ENCODE assay signal across 27 cellular contexts in the genomic region with DNA sequence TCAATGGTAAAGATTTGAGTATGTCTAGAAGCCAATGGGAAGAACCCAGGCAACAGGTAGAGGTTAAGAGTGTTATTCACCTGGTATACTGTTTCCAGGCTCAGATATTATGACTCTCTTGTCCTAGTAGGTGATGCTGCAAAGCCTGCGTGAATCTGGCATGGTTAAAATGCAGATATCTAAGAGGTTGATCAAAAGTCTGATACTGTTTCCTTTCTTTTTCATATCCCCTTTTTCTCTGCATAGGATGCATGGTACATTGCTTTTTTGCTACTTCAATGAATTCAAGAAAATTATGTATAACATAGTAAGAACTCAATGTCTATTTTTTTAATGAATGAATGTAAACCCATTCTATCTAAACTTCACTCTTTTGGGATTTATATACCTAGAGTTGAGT.
"Had no signal": no experiment of that assay in that cellular context is flagged by ENCODE, and none has a peak within 500 bp of the region (broad histone marks: within the 10 kb centered on the region; RNA-seq: fewer than 3 reads in every experiment).

No MANE protein-coding gene starts in this region.

- ATAC-seq: naive thymus-derived CD8-positive, alpha-beta T cell; natural killer cell treated with Interleukin-12 subunit alpha and Interleukin-12 subunit beta and Interleukin-15 and Interleukin-18, amount 100 ng/mL, for 72 hours; psoas muscle; right cardiac atrium; right lobe of liver; stimulated activated effector memory CD8-positive, alpha-beta T cell treated with anti-CD3 and anti-CD28 coated beads, Interleukin-12 subunit alpha, Interleukin-12 subunit beta, amount 100 ng/mL, for 72 hours; stimulated activated naive CD8-positive, alpha-beta T cell treated with anti-CD3 and anti-CD28 coated beads, Interleukin-15, amount 100 ng/mL, for 72 hours; stimulated activated naive CD8-positive, alpha-beta T cell treated with anti-CD3 and anti-CD28 coated beads, Interleukin-15, Interleukin-2, amounts not matched to agents 100 U/mL and 50 U/mL, for 24 hours; upper lobe of right lung had no signal

- H3K36me3 Mint-ChIP-seq: natural killer cell treated with Interleukin-12 subunit alpha and Interleukin-12 subunit beta and Interleukin-15 and Interleukin-18, amount 100 ng/mL, for 72 hours; neural progenitor cell; stimulated activated effector memory CD8-positive, alpha-beta T cell treated with anti-CD3 and anti-CD28 coated beads, Interleukin-12 subunit alpha, Interleukin-12 subunit beta, amount 100 ng/mL, for 72 hours; type B pancreatic cell had no signal

- H3K27ac Mint-ChIP-seq: naive thymus-derived CD8-positive, alpha-beta T cell; natural killer cell treated with Interleukin-12 subunit alpha and Interleukin-12 subunit beta and Interleukin-15 and Interleukin-18, amount 100 ng/mL, for 72 hours; nephron progenitor cell; neural progenitor cell; progenitor cell of endocrine pancreas; stimulated activated effector memory CD8-positive, alpha-beta T cell treated with anti-CD3 and anti-CD28 coated beads, Interleukin-12 subunit alpha, Interleukin-12 subunit beta, amount 100 ng/mL, for 72 hours; stimulated activated naive CD8-positive, alpha-beta T cell treated with anti-CD3 and anti-CD28 coated beads, Interleukin-15, amount 100 ng/mL, for 72 hours; type B pancreatic cell had no signal

- H3K4me1 Mint-ChIP-seq: nephron progenitor cell; stimulated activated effector memory CD8-positive, alpha-beta T cell treated with anti-CD3 and anti-CD28 coated beads, Interleukin-12 subunit alpha, Interleukin-12 subunit beta, amount 100 ng/mL, for 72 hours; stimulated activated naive CD8-positive, alpha-beta T cell treated with anti-CD3 and anti-CD28 coated beads, Interleukin-15, amount 100 ng/mL, for 72 hours had no signal

- H3K27me3 Mint-ChIP-seq: naive thymus-derived CD8-positive, alpha-beta T cell; natural killer cell treated with Interleukin-12 subunit alpha and Interleukin-12 subunit beta and Interleukin-15 and Interleukin-18, amount 100 ng/mL, for 72 hours; progenitor cell of endocrine pancreas; stimulated activated naive CD8-positive, alpha-beta T cell treated with anti-CD3 and anti-CD28 coated beads, Interleukin-15, amount 100 ng/mL, for 72 hours; type B pancreatic cell had no signal

- H3K4me3 Mint-ChIP-seq: naive thymus-derived CD8-positive, alpha-beta T cell; natural killer cell treated with Interleukin-12 subunit alpha and Interleukin-12 subunit beta and Interleukin-15 and Interleukin-18, amount 100 ng/mL, for 72 hours; nephron progenitor cell; neural progenitor cell; stimulated activated effector memory CD8-positive, alpha-beta T cell treated with anti-CD3 and anti-CD28 coated beads, Interleukin-12 subunit alpha, Interleukin-12 subunit beta, amount 100 ng/mL, for 72 hours; stimulated activated naive CD8-positive, alpha-beta T cell treated with anti-CD3 and anti-CD28 coated beads, Interleukin-15, amount 100 ng/mL, for 72 hours; type B pancreatic cell had no signal

- DNase-seq: naive thymus-derived CD8-positive, alpha-beta T cell; nephron progenitor cell; occipital lobe; ovary; psoas muscle; right cardiac atrium; right lobe of liver; sigmoid colon; small intestine; stimulated activated CD4-positive, alpha-beta T cell treated with anti-CD3 and anti-CD28 coated beads, Interleukin-15, amount 100 ng/mL, for 24 hours; stimulated activated CD4-positive, alpha-beta T cell treated with anti-CD3 and anti-CD28 coated beads, Interleukin-2, amount 100 ng/mL, for 24 hours; stimulated activated CD4-positive, alpha-beta T cell treated with anti-CD3 and anti-CD28 coated beads, Interleukin-2, amount 100 ng/mL, for 48 hours; stimulated activated CD4-positive, alpha-beta T cell treated with anti-CD3 and anti-CD28 coated beads, Interleukin-4, amount 100 ng/mL, for 24 hours; stimulated activated naive CD4-positive, alpha-beta T cell; stimulated activated naive CD8-positive, alpha-beta T cell treated with anti-CD3 and anti-CD28 coated beads, Interleukin-15, amount 100 ng/mL, for 72 hours; stimulated activated naive CD8-positive, alpha-beta T cell treated with anti-CD3 and anti-CD28 coated beads, Interleukin-15, Interleukin-2, amounts not matched to agents 100 U/mL and 50 U/mL, for 24 hours; substantia nigra; testis; tibial artery; transverse colon; upper lobe of right lung; uterus had no signal

- H3K9me3 Mint-ChIP-seq: nephron progenitor cell, neural progenitor cell, type B pancreatic cell had no signal
